17 cellular contexts compared by ENCODE assay signal in the genomic region with DNA sequence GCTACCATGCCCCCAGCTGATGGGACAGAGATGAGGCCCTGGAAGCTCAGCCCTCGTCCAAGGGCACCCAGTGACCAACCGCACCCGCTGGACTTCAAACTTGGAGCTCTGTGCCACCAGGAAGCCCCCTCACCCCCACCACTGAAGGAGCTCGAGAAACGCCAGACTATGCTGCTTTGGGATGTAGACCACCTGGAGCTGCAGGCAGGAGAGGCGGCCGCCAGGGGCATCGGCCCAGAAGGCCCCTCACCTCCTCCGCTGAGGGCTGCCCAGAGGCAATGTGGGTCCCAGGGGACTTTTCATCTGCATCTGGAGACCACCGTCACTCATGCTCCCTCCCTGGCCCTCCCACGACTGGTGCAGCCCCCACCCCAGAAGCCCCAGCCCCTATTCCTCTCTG. TPM values are rescaled to one million over a fixed set of nuclear protein-coding genes. Genes with fewer than 3 reads are reported as not detected.
DNase-seq lines count a peak whose midpoint lies in the region; ATAC-seq and TF ChIP-seq lines count a peak whose summit lies in the region.
"Had no signal": no experiment of that assay in that cellular context is flagged by ENCODE, and none has a peak within 500 bp of the region (broad histone marks: within the 10 kb centered on the region; RNA-seq: fewer than 3 reads in every experiment).

No MANE protein-coding gene starts in this region.

- H3K18ac ChIP-seq in H9 (ENCODE audit: insufficient read length, low read depth, low read length) = no peak overlapping the region

- no peak for DNase-seq in GM12864 (ENCODE audit: low read depth)
- DNase-seq in H9 = no peak
- no peak for DNase-seq in neural progenitor cell (ENCODE audit: low spot score)
- DNase-seq in NCI-H1436 treated with DMSO at 0.1 percent for 48 hours (lab: John Stamatoyannopoulos, UW) = no peak
- no peak for DNase-seq in CD4-positive, alpha-beta T cell
- DNase-seq: ACHN; AML-193; Calu3; CD8-positive, alpha-beta T cell; DMS79 treated with DMSO at 0.1 percent for 48 hours; GF-D8; GM23248; H7 had no signal

- H2BK20ac ChIP-seq in H9 (ENCODE audit: low read depth, low read length, poor library complexity, severe bottlenecking) = no peak overlapping the region

- no peak overlapping the region for H3K14ac ChIP-seq in H9 (ENCODE audit: insufficient read depth, low read length)

- no peak overlapping the region for H2BK12ac ChIP-seq in H9 (ENCODE audit: insufficient read length, low read depth, low read length)

- H3K4ac ChIP-seq in H9 (ENCODE audit: low read depth, low read length) = no peak overlapping the region

- H3K4me1 Mint-ChIP-seq in H9 = peaks cover 14 to 16% of the 10 kb centered on the region in 2 experiments
- H3K4me1 Mint-ChIP-seq in neural progenitor cell = peaks cover 50% of the 10 kb centered on the region
- no peaks in the 10 kb centered on the region for H3K4me1 Mint-ChIP-seq in CD4-positive, alpha-beta T cell (ENCODE audit: low read depth)

- H2AFZ ChIP-seq in H9 (ENCODE audit: low read length) (no peak overlapping the region), neural progenitor cell (replicated peaks) (no peak overlapping the region)
- H2AFZ ChIP-seq: GM23248 had no signal

- H4K8ac ChIP-seq in H9 (replicated peaks; ENCODE audit: insufficient read length, low read depth, low read length) = no peak overlapping the region

- H3K27me3 Mint-ChIP-seq in H9 (ENCODE audit: low read depth) (peaks cover 92% of the 10 kb centered on the region), neural progenitor cell (ENCODE audit: insufficient read depth, low read depth) (peaks cover 18% of the 10 kb centered on the region)
- H3K27me3 Mint-ChIP-seq in CD4-positive, alpha-beta T cell = peaks cover 16% of the 10 kb centered on the region

- H3K79me1 ChIP-seq in H9 (ENCODE audit: insufficient read depth, low read depth, low read length, poor library complexity, severe bottlenecking) = no peaks in the 10 kb centered on the region

- no peak for ATAC-seq in GM18870 (IDR thresholded peaks at IDR 0.05; ENCODE audit: unreplicated experiment)
- no peak for ATAC-seq in CD4-positive, alpha-beta T cell (ENCODE audit: poor library complexity)
- ATAC-seq: CD8-positive, alpha-beta T cell had no signal

- intact Hi-C loops in CD4-positive, alpha-beta T cell (cut with DNase I, micrococcal nuclease) = no loop called here

- H3K4me3 ChIP-seq in GM12864 (ENCODE audit: low read depth, low read length) = no peak overlapping the region
- H3K4me3 ChIP-seq in neural progenitor cell = no peak overlapping the region
- H3K4me3 ChIP-seq: BLaER1, GM23248 had no signal

- H3K79me2 ChIP-seq in H9 (ENCODE audit: insufficient read depth, low read length) = no peaks in the 10 kb centered on the region
- no peaks in the 10 kb centered on the region for H3K79me2 ChIP-seq in neural progenitor cell (ENCODE audit: low read depth)

- H3K9me3 ChIP-seq in H9 (ENCODE audit: control insufficient read depth, low read depth, low read length) (no peaks in the 10 kb centered on the region), neural progenitor cell (ENCODE audit: low read depth) (no peaks in the 10 kb centered on the region)
- no peaks in the 10 kb centered on the region for H3K9me3 ChIP-seq in CD4-positive, alpha-beta T cell (ENCODE audit: control insufficient read depth, low read length)
- H3K9me3 ChIP-seq: BLaER1 had no signal

- H2BK15ac ChIP-seq in H9 (ENCODE audit: low read depth, low read length) = no peak overlapping the region

- H3K27ac ChIP-seq in H9 (ENCODE audit: insufficient read length, low read depth, low read length) = no peak overlapping the region
- H3K27ac ChIP-seq in neural progenitor cell = no peak overlapping the region
- no peak overlapping the region for H3K27ac ChIP-seq in CD4-positive, alpha-beta T cell (ENCODE audit: low read depth, low read length)
- H3K27ac ChIP-seq: BLaER1, GM23248, KMS-11 had no signal

- WGBS in H9 (ENCODE audit: extremely low coverage, insufficient read length, low lambda C conversion rate) = no CpG with 5 or more reads among the region's 11 CpGs

- no peak overlapping the region for H3K4me3 Mint-ChIP-seq in H9
- H3K4me3 Mint-ChIP-seq in neural progenitor cell = no peak overlapping the region
- H3K4me3 Mint-ChIP-seq in CD4-positive, alpha-beta T cell = no peak overlapping the region
- H3K4me3 Mint-ChIP-seq: CD14-positive monocyte; CD8-positive, alpha-beta T cell had no signal

- H2AK5ac ChIP-seq in H9 (ENCODE audit: insufficient read length, low read length) = no peak overlapping the region

- H3K4me2 ChIP-seq in H9 (ENCODE audit: insufficient read depth, insufficient read length, low read length) (no peak overlapping the region), neural progenitor cell (no peak overlapping the region)
- H3K4me2 ChIP-seq: BLaER1, KMS-11 had no signal

- no peaks in the 10 kb centered on the region for H3K36me3 Mint-ChIP-seq in H9 (ENCODE audit: insufficient read depth in 1 of 3, low read depth in 3 of 3)
- H3K36me3 Mint-ChIP-seq in neural progenitor cell = no peaks in the 10 kb centered on the region
- H3K36me3 Mint-ChIP-seq in CD4-positive, alpha-beta T cell (ENCODE audit: low read depth) = no peaks in the 10 kb centered on the region
- H3K36me3 Mint-ChIP-seq: CD14-positive monocyte; CD8-positive, alpha-beta T cell had no signal

- H3K36me3 ChIP-seq in neural progenitor cell = no peaks in the 10 kb centered on the region
- H3K36me3 ChIP-seq: BLaER1 had no signal

- H4K20me1 ChIP-seq in H9 (ENCODE audit: control insufficient read depth, insufficient read depth, insufficient read length) = no peaks in the 10 kb centered on the region
- no peaks in the 10 kb centered on the region for H4K20me1 ChIP-seq in neural progenitor cell (ENCODE audit: low read depth)
- H4K20me1 ChIP-seq: BLaER1 had no signal

- no peak overlapping the region for H3K56ac ChIP-seq in H9 (ENCODE audit: insufficient read length, low read depth, low read length)

- POLR2A ChIA-PET in CD4-positive, alpha-beta T cell (lab: Charles Lee) = no interaction called here

- no peak overlapping the region for H4K5ac ChIP-seq in H9 (ENCODE audit: insufficient read length, low read depth, low read length)

- no peaks in the 10 kb centered on the region for H3K23me2 ChIP-seq in H9 (ENCODE audit: insufficient read length, low read depth, low read length, poor library complexity, severe bottlenecking)

- no peak overlapping the region for H4K91ac ChIP-seq in H9 (ENCODE audit: insufficient read length, low read depth, low read length)

- peaks cover 12% of the 10 kb centered on the region for H3F3A ChIP-seq in neural progenitor cell (ENCODE audit: low read depth)

- H2BK120ac ChIP-seq in H9 (ENCODE audit: low read depth, low read length, poor library complexity, severe bottlenecking) = no peak overlapping the region

- no peak overlapping the region for H3T11ph ChIP-seq in H9 (ENCODE audit: low read length)

- H3K27me3 ChIP-seq in H9 (ENCODE audit: insufficient read depth, low read length) (peaks cover 7% of the 10 kb centered on the region; the same call in 1 of the 2 replicates), neural progenitor cell (peaks cover 39% of the 10 kb centered on the region)
- peaks cover 18% of the 10 kb centered on the region for H3K27me3 ChIP-seq in CD4-positive, alpha-beta T cell (ENCODE audit: control insufficient read depth, insufficient read depth, low read length)
- H3K27me3 ChIP-seq: BLaER1 had no signal

- H3K27ac Mint-ChIP-seq in H9 = no peak overlapping the region
- peak overlapping the region; percentile 42 for H3K27ac Mint-ChIP-seq in neural progenitor cell
- H3K27ac Mint-ChIP-seq in CD4-positive, alpha-beta T cell = no peak overlapping the region
- H3K27ac Mint-ChIP-seq: CD14-positive monocyte; CD8-positive, alpha-beta T cell had no signal

- H3K23ac ChIP-seq in H9 (ENCODE audit: insufficient read length, low read depth, low read length) = no peak overlapping the region

- H3K9me3 Mint-ChIP-seq in H9 = no peaks in the 10 kb centered on the region
- H3K9me3 Mint-ChIP-seq in neural progenitor cell = peaks cover 2% of the 10 kb centered on the region
- H3K9me3 Mint-ChIP-seq in CD4-positive, alpha-beta T cell = no peaks in the 10 kb centered on the region
- H3K9me3 Mint-ChIP-seq: CD8-positive, alpha-beta T cell had no signal

- H3K9ac ChIP-seq in H9 (ENCODE audit: extremely low read depth, insufficient read length, low read length) (no peak overlapping the region), neural progenitor cell (no peak overlapping the region)
- H3K9ac ChIP-seq: BLaER1, GM23248, KMS-11 had no signal

- H2BK5ac ChIP-seq in H9 (ENCODE audit: insufficient read length, low read length) = no peak overlapping the region

- peak; percentile 4 for TF ChIP-seq CTCF in GM12864 (IDR thresholded peaks at IDR 0.05; ENCODE audit: low read depth, low read length, missing control alignments)
- peak; percentile 42 for TF ChIP-seq CTCF in H9 (conservative IDR thresholded peaks at IDR 0.05)
- peak; percentile 19 for TF ChIP-seq CTCF in neural progenitor cell (IDR thresholded peaks at IDR 0.05)
- TF ChIP-seq CTCF in CD4-positive, alpha-beta T cell (IDR thresholded peaks at IDR 0.05) = no peak

- H3K4me1 ChIP-seq in H9 (ENCODE audit: insufficient read depth, low read length) (no peaks in the 10 kb centered on the region), neural progenitor cell (peaks cover 11% of the 10 kb centered on the region)

- CTCF ChIA-PET in CD4-positive, alpha-beta T cell (lab: Charles Lee) = no interaction called here

RNA-seq across cellular contexts. Expression of a gene that starts 28.3 kb away (rescaled TPM):
- total RNA-seq in H9 (2021) = 15.4 and 17.8 TPM in 2 replicates
- total RNA-seq in neural progenitor cell (ENCODE audit: low replicate concordance) = 47.8 and 49.3 TPM in 2 replicates
- total RNA-seq in CD4-positive, alpha-beta T cell = 1 to 10 TPM; 1.9 to 2.5 TPM
